10 cellular contexts compared by ENCODE assay signal in the genomic region with DNA sequence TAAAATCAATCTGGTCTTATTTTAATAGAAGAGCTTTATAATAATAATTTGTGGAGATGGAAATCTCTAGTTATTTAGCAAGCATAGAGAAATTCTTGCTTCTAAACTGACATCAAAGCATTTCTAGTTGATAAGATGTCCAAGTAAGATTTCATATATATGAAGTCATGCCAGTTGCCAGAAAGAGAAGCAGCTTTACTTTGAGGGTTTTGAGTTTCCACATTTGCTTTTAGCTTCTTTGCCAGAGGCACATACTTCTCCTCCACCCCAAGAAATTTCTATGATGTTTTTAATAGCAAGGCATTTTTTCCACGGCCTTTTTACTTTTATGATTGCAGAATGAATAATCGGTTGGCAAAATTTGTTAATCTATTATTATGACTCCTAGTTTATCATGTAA. TPM values are rescaled to one million over a fixed set of nuclear protein-coding genes. Genes with fewer than 3 reads are reported as not detected.
DNase-seq lines count a peak whose midpoint lies in the region.
"Had no signal": no experiment of that assay in that cellular context is flagged by ENCODE, and none has a peak within 500 bp of the region (broad histone marks: within the 10 kb centered on the region; RNA-seq: fewer than 3 reads in every experiment).

No MANE protein-coding gene starts in this region.

- DNase-seq in EL (peak; percentile 8), OCI-M1 (lab: John Stamatoyannopoulos, UW) (peak; percentile 9), fibroblast of peridontal ligament (ENCODE audit: extremely low read depth) (peak; percentile 19), SK-N-DZ (ENCODE audit: low spot score) (no peak), NOMO-1 treated with DMSO at 0.1 percent for 48 hours (lab: John Stamatoyannopoulos, UW; ENCODE audit: unreplicated experiment) (no peak), NOMO-1 treated with dmso at 0.1 percent for 144 hours (lab: John Stamatoyannopoulos, UW; ENCODE audit: unreplicated experiment) (no peak), NCI-H69 (lab: John Stamatoyannopoulos, UW) (no peak)
- DNase-seq: Caco-2; CD8-positive, alpha-beta memory T cell; DND-41 had no signal

RNA-seq across cellular contexts. Expression of gene YAF2, which starts 24.2 kb away (rescaled TPM):
- 28.0 and 42.0 TPM in 2 replicates for polyA plus RNA-seq in SK-N-DZ (2014; cell fraction: cytosol; rRNA removed)
- polyA plus RNA-seq in SK-N-DZ (2014; cell fraction: nucleus; rRNA removed): 32.6 and 42.8 TPM in 2 replicates

Comparison
In these comparisons a context has a peak if more than half of its experiments do, and no peak if none do; other contexts are left out.
1. DNase-seq: peak in EL (single experiment), OCI-M1 (single experiment) and fibroblast of peridontal ligament (single experiment); none in SK-N-DZ (single experiment), NOMO-1 treated with DMSO at 0.1 percent for 48 hours (single experiment), NOMO-1 treated with dmso at 0.1 percent for 144 hours (single experiment) and NCI-H69 (single experiment).